ENCODE assay signal across 17 cellular contexts in the genomic region with DNA sequence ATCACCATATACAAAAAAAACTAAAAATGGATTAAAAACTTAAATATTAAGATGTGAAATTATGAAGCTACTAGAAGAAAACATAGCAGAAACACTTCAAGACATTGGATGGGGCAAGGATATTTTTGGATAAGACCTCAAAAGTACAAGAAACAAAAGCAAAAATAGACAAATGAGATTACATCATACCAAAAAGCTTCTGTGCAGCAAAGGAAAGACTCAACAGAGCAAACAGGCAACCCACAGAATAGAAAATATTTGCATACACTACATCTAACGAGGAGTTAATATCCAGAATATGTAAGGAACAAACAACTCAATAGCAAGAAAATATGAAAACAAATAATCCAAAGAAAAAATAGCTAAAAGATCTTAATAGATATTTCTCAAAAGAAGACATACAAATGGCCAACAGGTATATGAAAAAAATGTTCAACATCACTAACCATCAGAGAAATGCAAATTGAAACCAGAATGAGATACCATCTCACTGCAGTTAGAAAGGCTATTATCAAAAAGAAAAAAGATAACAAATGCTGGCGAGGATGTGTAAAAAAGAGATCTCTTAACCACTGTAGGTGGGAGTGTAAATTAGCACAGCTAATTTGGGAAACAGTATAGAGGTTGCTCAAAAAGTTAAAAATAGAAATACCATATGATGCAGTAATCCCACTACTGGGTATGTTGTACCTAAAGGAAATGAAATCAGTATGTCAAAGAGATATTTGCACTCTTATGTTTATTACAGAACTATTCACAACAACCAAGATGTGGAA.
"Had no signal": no experiment of that assay in that cellular context is flagged by ENCODE, and none has a peak within 500 bp of the region (broad histone marks: within the 10 kb centered on the region; RNA-seq: fewer than 3 reads in every experiment).

No MANE protein-coding gene starts in this region.

- H3K27me3 ChIP-seq: esophagus squamous epithelium, neutrophil, sigmoid colon, testis had no signal

- H3K4me1 ChIP-seq: esophagus squamous epithelium, parathyroid adenoma, sigmoid colon, spleen, testis had no signal

- H2AFZ ChIP-seq: parathyroid adenoma had no signal

- H3K4me3 ChIP-seq: esophagus squamous epithelium, sigmoid colon, spleen, testis had no signal

- ATAC-seq: activated T-cell treated with anti-CD3 and anti-CD28 coated beads, Interleukin-2, amount 50 U/mL, for 72 hours; naive thymus-derived CD8-positive, alpha-beta T cell; stimulated activated naive CD8-positive, alpha-beta T cell treated with anti-CD3 and anti-CD28 coated beads, Interleukin-15, amount 100 ng/mL, for 72 hours had no signal

- DNase-seq: activated CD4-positive, alpha-beta T cell treated with anti-CD3 and anti-CD28 coated beads, Interleukin-2, amount 10 ng/mL, durations not matched to agents 7 days and 5 days; activated CD8-positive, alpha-beta memory T cell treated with anti-CD3 and anti-CD28 coated beads, Interleukin-2, amount 50 U/mL, for 48 hours; activated gamma-delta T cell; activated naive CD8-positive, alpha-beta T cell treated with anti-CD3 and anti-CD28 coated beads, Interleukin-2, amount 10 ng/mL, durations not matched to agents 7 days and 5 days; activated T-cell treated with anti-CD3 and anti-CD28 coated beads, Interleukin-2, amount 50 U/mL, for 72 hours; effector CD8-positive, alpha-beta T cell; esophagus squamous epithelium; hippocampal formation; kidney glomerular epithelial cell; mesenchymal stem cell; naive thymus-derived CD8-positive, alpha-beta T cell; sigmoid colon; spleen; stimulated activated naive CD8-positive, alpha-beta T cell treated with anti-CD3 and anti-CD28 coated beads, Interleukin-15, amount 100 ng/mL, for 72 hours; testis had no signal

- H3K27ac ChIP-seq: esophagus squamous epithelium, neutrophil, parathyroid adenoma, sigmoid colon, spleen, testis had no signal

- H3K9me3 ChIP-seq: esophagus squamous epithelium, neutrophil, sigmoid colon, spleen, testis had no signal

- H3K79me2 ChIP-seq: parathyroid adenoma had no signal

- H3K36me3 ChIP-seq: esophagus squamous epithelium, neutrophil, sigmoid colon, spleen had no signal

- H3K9ac ChIP-seq: parathyroid adenoma had no signal
